In genomic region chr1:41765109-41765655, GRCh38 we compare ENCODE assay signal across 16 cellular contexts.
DNase-seq lines count a peak whose midpoint lies in the region; ATAC-seq and TF ChIP-seq lines count a peak whose summit lies in the region.
"Had no signal": no experiment of that assay in that cellular context is flagged by ENCODE, and none has a peak within 500 bp of the region (broad histone marks: within the 10 kb centered on the region; RNA-seq: fewer than 3 reads in every experiment).

No MANE protein-coding gene starts in this region.

- ATAC-seq in Right ventricle myocardium inferior = peak; percentile 62
- peak; percentile 33 for ATAC-seq in left lobe of liver
- peak; percentile 73 for ATAC-seq in stimulated activated naive B cell treated with anti-CD40 and anti-IgM and Interleukin-4, amounts not matched to agents 10 μg/mL and 1 μg/mL and 100 μg/mL, for 72 hours (replicated peaks)
- ATAC-seq in HG02852 (IDR thresholded peaks at IDR 0.05; ENCODE audit: unreplicated experiment) = no peak
- no peak for ATAC-seq in GM18502 (IDR thresholded peaks at IDR 0.05; ENCODE audit: poor library complexity, unreplicated experiment)

- H3K9me3 Mint-ChIP-seq in stimulated activated naive B cell treated with anti-CD40 and anti-IgM and Interleukin-4, amounts not matched to agents 10 μg/mL and 1 μg/mL and 100 μg/mL, for 72 hours = peaks cover 5 to 6% of the 10 kb centered on the region in 2 donors

- peaks cover 24% of the 10 kb centered on the region; the same call in 1 of the 2 replicates for H3K9me3 ChIP-seq in SU-DHL-6 (ENCODE audit: insufficient read depth, low read length)
- H3K9me3 ChIP-seq: adrenal gland, SJSA1, suprapubic skin had no signal

- no peaks in the 10 kb centered on the region for H3K9me2 ChIP-seq in SU-DHL-6 (replicated peaks; ENCODE audit: insufficient read depth, low read length)

- peak overlapping the region; percentile 13 for H3K4me2 ChIP-seq in SU-DHL-6 (ENCODE audit: low read depth, low read length, poor library complexity, severe bottlenecking)

- no peaks in the 10 kb centered on the region for H3K79me2 ChIP-seq in SU-DHL-6 (ENCODE audit: insufficient read depth, low read length)

- no peak overlapping the region for H3K4me3 ChIP-seq in SU-DHL-6 (ENCODE audit: insufficient read depth, low read length, poor library complexity, severe bottlenecking)
- H3K4me3 ChIP-seq: adrenal gland, SJSA1, suprapubic skin had no signal

- peak overlapping the region; percentile 11 for H3K27ac Mint-ChIP-seq in stimulated activated naive B cell treated with anti-CD40 and anti-IgM and Interleukin-4, amounts not matched to agents 10 μg/mL and 1 μg/mL and 100 μg/mL, for 72 hours
- H3K27ac Mint-ChIP-seq: activated T-helper 2 cell treated with anti-CD3 and anti-CD28 coated beads, Interferon-gamma antibody, Interleukin-2, Interleukin-4, amounts not matched to agents 10 μg/mL and 5 μg/mL and 100 μg/mL, durations not matched to agents 14 hours and 24 hours and 36 hours; progenitor cell of endocrine pancreas had no signal

- H3K4me1 Mint-ChIP-seq in stimulated activated naive B cell treated with anti-CD40 and anti-IgM and Interleukin-4, amounts not matched to agents 10 μg/mL and 1 μg/mL and 100 μg/mL, for 72 hours = peaks cover 49 to 65% of the 10 kb centered on the region in 2 donors

- no peak overlapping the region for H3K27ac ChIP-seq in SU-DHL-6 (ENCODE audit: low read depth, low read length)
- H3K27ac ChIP-seq: SJSA1, suprapubic skin had no signal

- H4K20me1 ChIP-seq in SU-DHL-6 (ENCODE audit: low read depth, low read length) = no peaks in the 10 kb centered on the region

- H3K36me3 Mint-ChIP-seq in stimulated activated naive B cell treated with anti-CD40 and anti-IgM and Interleukin-4, amounts not matched to agents 10 μg/mL and 1 μg/mL and 100 μg/mL, for 72 hours = peaks cover 0 to 3% of the 10 kb centered on the region in 2 donors

- no peaks in the 10 kb centered on the region for H3K27me3 ChIP-seq in SU-DHL-6 (ENCODE audit: low read length)
- H3K27me3 ChIP-seq: adrenal gland, SJSA1, suprapubic skin had no signal

- intact Hi-C loops in Right ventricle myocardium inferior (cut with DNase I) (loop anchor here (10.0 kb wide), 1 partner anchor 80 kb away; no protein-coding TSS in a partner anchor), cardiac septum (cut with DNase I) (no loop called here)

- no peak overlapping the region for H3K9ac ChIP-seq in SU-DHL-6 (ENCODE audit: low read length)

- no peaks in the 10 kb centered on the region for H3K27me3 Mint-ChIP-seq in stimulated activated naive B cell treated with anti-CD40 and anti-IgM and Interleukin-4, amounts not matched to agents 10 μg/mL and 1 μg/mL and 100 μg/mL, for 72 hours

- H2AFZ ChIP-seq in SU-DHL-6 (ENCODE audit: low read depth, low read length, severe bottlenecking) = no peak overlapping the region

- no peaks in the 10 kb centered on the region; the same call in 1 of the 2 replicates for H3K36me3 ChIP-seq in SU-DHL-6 (ENCODE audit: low read length)
- H3K36me3 ChIP-seq: adrenal gland, SJSA1, suprapubic skin had no signal

- no peak for TF ChIP-seq CTCF in SU-DHL-6 (IDR thresholded peaks at IDR 0.05; ENCODE audit: insufficient read depth, low read length, poor library complexity, severe bottlenecking)

- DNase-seq in Right ventricle myocardium inferior (ENCODE audit: missing footprints) (no peak), cardiac septum (ENCODE audit: low spot score) (no peak), left lobe of liver (ENCODE audit: low spot score) (no peak), NCI-H345 treated with DMSO at 0.1 percent for 48 hours (lab: John Stamatoyannopoulos, UW; ENCODE audit: unreplicated experiment) (no peak)
- DNase-seq in stimulated activated naive B cell treated with anti-CD40 and anti-IgM and Interleukin-4, amounts not matched to agents 10 μg/mL and 1 μg/mL and 100 μg/mL, for 72 hours = no peak
- DNase-seq: 8988T; activated CD8-positive, alpha-beta memory T cell treated with anti-CD3 and anti-CD28 coated beads for 24 hours; cerebellar nuclear complex had no signal

- H3F3A ChIP-seq in SU-DHL-6 (ENCODE audit: insufficient read depth) = no peaks in the 10 kb centered on the region

- peak overlapping the region; percentile 33 to 58 for H3K4me3 Mint-ChIP-seq in stimulated activated naive B cell treated with anti-CD40 and anti-IgM and Interleukin-4, amounts not matched to agents 10 μg/mL and 1 μg/mL and 100 μg/mL, for 72 hours

Comparison
In these comparisons a context has a peak if more than half of its experiments do, and no peak if none do; other contexts are left out.
1. ATAC-seq: peak in Right ventricle myocardium inferior (single experiment), left lobe of liver (single experiment) and stimulated activated naive B cell treated with anti-CD40 and anti-IgM and Interleukin-4, amounts not matched to agents 10 μg/mL and 1 μg/mL and 100 μg/mL, for 72 hours (2 of 2); none in HG02852 (single experiment) and GM18502 (single experiment).